ENCODE assay signal across 17 cellular contexts in the genomic region with DNA sequence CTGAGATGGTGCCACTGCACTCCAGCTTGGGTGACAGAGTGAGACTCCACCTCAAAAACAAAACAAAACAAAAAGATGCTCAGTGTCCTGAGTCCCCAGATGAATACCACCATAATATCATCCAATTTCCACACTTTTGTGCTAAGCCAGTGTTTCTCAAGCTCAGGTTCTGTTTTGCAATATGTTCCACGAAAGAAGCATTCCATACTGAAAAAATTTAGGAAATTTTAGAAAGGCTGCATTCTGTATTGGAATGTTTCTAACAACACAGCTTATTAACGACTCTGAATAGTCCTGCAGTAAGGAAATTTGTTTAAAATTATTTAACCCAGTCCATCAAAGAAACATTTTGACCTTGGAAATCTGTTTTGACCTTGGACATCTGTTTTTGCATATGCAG.
DNase-seq lines count a peak whose midpoint lies in the region; ATAC-seq and TF ChIP-seq lines count a peak whose summit lies in the region.
"Had no signal": no experiment of that assay in that cellular context is flagged by ENCODE, and none has a peak within 500 bp of the region (broad histone marks: within the 10 kb centered on the region; RNA-seq: fewer than 3 reads in every experiment).

No MANE protein-coding gene starts in this region.

- no peak overlapping the region for H4K12ac ChIP-seq in trophoblast cell (ENCODE audit: low read depth, low read length)

- no peak overlapping the region for H2AK5ac ChIP-seq in trophoblast cell (ENCODE audit: low read length)

- POLR2A ChIA-PET in GM10248 (lab: Yijun Ruan, JAX), result no interaction called here

- H3K23ac ChIP-seq in trophoblast cell (ENCODE audit: low read length), result no peak overlapping the region

- peaks cover 2% of the 10 kb centered on the region for H3K27me3 Mint-ChIP-seq in T-helper 2 cell treated with Interferon-gamma antibody and Interleukin-4, amounts not matched to agents 5 μg/mL and 100 μg/mL, for 36 hours (ENCODE audit: low read depth)
- H3K27me3 Mint-ChIP-seq: IgD-negative memory B cell had no signal

- CTCF ChIA-PET in GM10248 (lab: Yijun Ruan, JAX), result interaction anchor here (0.7 to 1.8 kb wide), 4 partner anchors 12 to 142 kb away, joined by 3 to 8 read pairs (median 4); no protein-coding TSS in a partner anchor

- no peak overlapping the region for H3K4ac ChIP-seq in trophoblast cell (ENCODE audit: low read depth, low read length)

- ATAC-seq in HG02938 (IDR thresholded peaks at IDR 0.05; ENCODE audit: unreplicated experiment), result no peak
- ATAC-seq: CD8-positive, alpha-beta T cell had no signal

- peaks cover 3% of the 10 kb centered on the region for H3K9me3 Mint-ChIP-seq in T-helper 2 cell treated with Interferon-gamma antibody and Interleukin-4, amounts not matched to agents 5 μg/mL and 100 μg/mL, for 36 hours
- H3K9me3 Mint-ChIP-seq: CD8-positive, alpha-beta T cell had no signal

- peak overlapping the region; percentile 37 for H4K91ac ChIP-seq in trophoblast cell (ENCODE audit: low read depth, low read length)

- DNase-seq in AG08395 (ENCODE audit: low spot score), result peak; percentile 8
- peak; percentile 35 for DNase-seq in GM03348 (ENCODE audit: low spot score)
- DNase-seq in dedifferentiated amniotic fluid mesenchymal stem cell (ENCODE audit: extremely low spot score), result peak; percentile 24
- peak in 1 of 2 donors; percentile 81 for DNase-seq in trophoblast cell
- DNase-seq in GM10248 (ENCODE audit: extremely low spot score), result no peak
- no peak for DNase-seq in T-helper 2 cell treated with Interferon-gamma antibody and Interleukin-4, amounts not matched to agents 5 μg/mL and 100 μg/mL, for 36 hours (ENCODE audit: low spot score)
- DNase-seq: 8988T; CD8-positive, alpha-beta T cell; COR-L47; DMS153; DMS79 treated with DMSO at 0.1 percent for 48 hours; GDM1; H7; KG1 had no signal

- no peak overlapping the region for H4K8ac ChIP-seq in trophoblast cell (ENCODE audit: low read depth, low read length)

- H3K4me1 Mint-ChIP-seq in T-helper 2 cell treated with Interferon-gamma antibody and Interleukin-4, amounts not matched to agents 5 μg/mL and 100 μg/mL, for 36 hours (ENCODE audit: low read depth), result peaks cover 6% of the 10 kb centered on the region

- H2BK120ac ChIP-seq in trophoblast cell (ENCODE audit: insufficient read depth, low read length, poor library complexity), result no peak overlapping the region

- no peak overlapping the region for H2BK12ac ChIP-seq in trophoblast cell (ENCODE audit: low read length)

- no peaks in the 10 kb centered on the region for H3K36me3 ChIP-seq in trophoblast cell (ENCODE audit: control insufficient read depth in 1 of 2, insufficient read depth in 2 of 2, low read length in 2 of 2)

- H3K27me3 ChIP-seq in trophoblast cell (ENCODE audit: insufficient read depth, low read length), result no peaks in the 10 kb centered on the region

- no CpG with 5 or more reads among the region's 2 CpGs for WGBS in trophoblast cell (ENCODE audit: extremely low coverage, insufficient coverage, insufficient read length)

- no peak overlapping the region for H2BK5ac ChIP-seq in trophoblast cell (ENCODE audit: low read depth, low read length, poor library complexity)

- H3K79me2 ChIP-seq in trophoblast cell (ENCODE audit: control insufficient read depth, insufficient read depth, low read length, poor library complexity), result no peaks in the 10 kb centered on the region

- no peak overlapping the region for H3K4me3 Mint-ChIP-seq in T-helper 2 cell treated with Interferon-gamma antibody and Interleukin-4, amounts not matched to agents 5 μg/mL and 100 μg/mL, for 36 hours
- H3K4me3 Mint-ChIP-seq: CD14-positive monocyte; CD8-positive, alpha-beta T cell; IgD-negative memory B cell had no signal

- H3K36me3 Mint-ChIP-seq in T-helper 2 cell treated with Interferon-gamma antibody and Interleukin-4, amounts not matched to agents 5 μg/mL and 100 μg/mL, for 36 hours (ENCODE audit: low read depth), result no peaks in the 10 kb centered on the region
- H3K36me3 Mint-ChIP-seq: CD14-positive monocyte; CD8-positive, alpha-beta T cell; IgD-negative memory B cell had no signal

- no peak overlapping the region for H3K4me3 ChIP-seq in trophoblast cell (ENCODE audit: low read depth, low read length)

- no peaks in the 10 kb centered on the region for H3K9me3 ChIP-seq in trophoblast cell (ENCODE audit: insufficient read depth, low read depth, low read length)

- H3K27ac Mint-ChIP-seq in T-helper 2 cell treated with Interferon-gamma antibody and Interleukin-4, amounts not matched to agents 5 μg/mL and 100 μg/mL, for 36 hours, result no peak overlapping the region
- H3K27ac Mint-ChIP-seq: CD8-positive, alpha-beta T cell had no signal

- H3K14ac ChIP-seq in trophoblast cell (ENCODE audit: low read length), result no peak overlapping the region

- no peaks in the 10 kb centered on the region for H3K4me1 ChIP-seq in trophoblast cell (ENCODE audit: control insufficient read depth in 1 of 2, insufficient read depth in 2 of 2, low read length in 2 of 2)

- no peak for TF ChIP-seq CTCF in GM10248 (IDR thresholded peaks at IDR 0.05; ENCODE audit: control extremely low read depth, extremely low read depth, low read depth, missing control alignments)

- no peak overlapping the region for H3K4me2 ChIP-seq in trophoblast cell (ENCODE audit: low read length)

- H3K79me1 ChIP-seq in trophoblast cell (ENCODE audit: low read length), result no peaks in the 10 kb centered on the region

- H3K18ac ChIP-seq in trophoblast cell (ENCODE audit: low read length), result no peak overlapping the region

- no peak overlapping the region for H3K9ac ChIP-seq in trophoblast cell (ENCODE audit: low read length)

- H3K27ac ChIP-seq in trophoblast cell (ENCODE audit: low read depth, low read length), result no peak overlapping the region

- H2AFZ ChIP-seq in trophoblast cell (ENCODE audit: insufficient read depth, low read length, poor library complexity), result no peak overlapping the region

Comparison
In these comparisons a context has a peak if more than half of its experiments do, and no peak if none do; other contexts are left out.
1. DNase-seq: peak in AG08395 (single experiment), GM03348 (single experiment) and dedifferentiated amniotic fluid mesenchymal stem cell (single experiment); none in GM10248 (single experiment) and T-helper 2 cell treated with Interferon-gamma antibody and Interleukin-4, amounts not matched to agents 5 μg/mL and 100 μg/mL, for 36 hours (single experiment).